ENCODE assay signal across 21 cellular contexts in the genomic region with DNA sequence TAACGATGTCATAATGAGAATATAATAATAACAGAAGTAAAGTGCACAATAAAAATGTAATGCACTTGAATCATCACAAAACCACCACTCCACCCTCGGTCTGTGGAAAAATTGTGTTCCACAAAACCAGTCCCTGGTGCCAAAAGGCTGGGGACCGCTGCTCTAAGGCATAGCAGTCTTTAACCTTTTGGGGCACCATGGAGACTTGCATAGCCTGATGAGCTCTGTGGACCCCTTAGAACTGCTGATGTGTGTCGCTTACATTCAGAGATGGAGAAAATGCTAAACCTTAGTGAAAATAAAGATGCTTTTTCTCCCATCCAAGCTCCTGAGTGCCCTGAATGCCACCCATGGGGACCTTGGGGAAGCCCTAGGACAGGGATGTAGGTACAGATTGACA.
DNase-seq lines count a peak whose midpoint lies in the region; ATAC-seq and TF ChIP-seq lines count a peak whose summit lies in the region.
"Had no signal": no experiment of that assay in that cellular context is flagged by ENCODE, and none has a peak within 500 bp of the region (broad histone marks: within the 10 kb centered on the region; RNA-seq: fewer than 3 reads in every experiment).

No MANE protein-coding gene starts in this region.

- no peak overlapping the region for H2BK120ac ChIP-seq in H9 (ENCODE audit: low read depth, low read length, poor library complexity, severe bottlenecking)

- no peaks in the 10 kb centered on the region for H3K9me3 ChIP-seq in H9 (ENCODE audit: control insufficient read depth, low read depth, low read length)
- H3K9me3 ChIP-seq in sigmoid colon, result no peaks in the 10 kb centered on the region
- H3K9me3 ChIP-seq: BE2C had no signal

- H4K5ac ChIP-seq in H9 (ENCODE audit: insufficient read length, low read depth, low read length), result no peak overlapping the region

- H3K4me2 ChIP-seq in GM23338 (no peak overlapping the region), H9 (ENCODE audit: insufficient read depth, insufficient read length, low read length) (no peak overlapping the region)

- no peak overlapping the region for H3K9ac ChIP-seq in H9 (ENCODE audit: extremely low read depth, insufficient read length, low read length)

- TF ChIP-seq POLR2A in sigmoid colon (IDR thresholded peaks at IDR 0.05), result no peak

- H2BK20ac ChIP-seq in H9 (ENCODE audit: low read depth, low read length, poor library complexity, severe bottlenecking), result no peak overlapping the region

- H3K27ac Mint-ChIP-seq in GM23338 (no peak overlapping the region), H9 (no peak overlapping the region), neural crest cell (ENCODE audit: unreplicated experiment) (peak overlapping the region; percentile 67)
- H3K27ac Mint-ChIP-seq: CD8-positive, alpha-beta memory T cell; IgD-negative memory B cell had no signal

- H3K27me3 ChIP-seq in GM23338 (ENCODE audit: insufficient read depth) (no peaks in the 10 kb centered on the region), H9 (ENCODE audit: insufficient read depth, low read length) (no peaks in the 10 kb centered on the region), sigmoid colon (peaks cover 0 to 57% (median 4%) of the 10 kb centered on the region in 3 donors)
- H3K27me3 ChIP-seq: BE2C had no signal

- H3K79me2 ChIP-seq in GM23338 (replicated peaks; ENCODE audit: insufficient read depth), result no peaks in the 10 kb centered on the region
- no peaks in the 10 kb centered on the region for H3K79me2 ChIP-seq in H9 (ENCODE audit: insufficient read depth, low read length)

- H3K4me3 ChIP-seq in GM23338, result no peak overlapping the region
- H3K4me3 ChIP-seq in sigmoid colon, result no peak overlapping the region
- H3K4me3 ChIP-seq: GM12878 had no signal

- no peak overlapping the region for H3K23ac ChIP-seq in H9 (ENCODE audit: insufficient read length, low read depth, low read length)

- no peak overlapping the region for H3K4me3 Mint-ChIP-seq in GM23338
- no peak overlapping the region for H3K4me3 Mint-ChIP-seq in H9
- no peak overlapping the region for H3K4me3 Mint-ChIP-seq in neural crest cell
- H3K4me3 Mint-ChIP-seq: CD4-positive, CD25-positive, alpha-beta regulatory T cell; CD8-positive, alpha-beta memory T cell had no signal

- DNase-seq in GM23338 (ENCODE audit: low spot score) (no peak), H9 (peak; percentile 12), neural crest cell (ENCODE audit: low read depth, low spot score) (no peak), sigmoid colon (peak; percentile 21), NCI-H2081 (lab: John Stamatoyannopoulos, UW) (no peak)
- no peak for DNase-seq in activated CD4-positive, alpha-beta T cell treated with anti-CD3 and anti-CD28 coated beads for 4 hours
- DNase-seq: ACHN; BE2C; C1 segment of cervical spinal cord; CD4-positive, CD25-positive, alpha-beta regulatory T cell; CD8-positive, alpha-beta memory T cell; COR-L47; DMS 273 treated with DMSO at 0.1 percent for 48 hours; DMS53; DND-41; EL; GOT3 had no signal

- H3K36me3 Mint-ChIP-seq in GM23338 (ENCODE audit: low read depth), result no peaks in the 10 kb centered on the region; the same call in 2 of the 3 replicates
- H3K36me3 Mint-ChIP-seq in H9 (ENCODE audit: insufficient read depth in 1 of 3, low read depth in 3 of 3), result no peaks in the 10 kb centered on the region; a peak in 1 of 7 replicates
- no peaks in the 10 kb centered on the region for H3K36me3 Mint-ChIP-seq in neural crest cell (ENCODE audit: low read depth)
- H3K36me3 Mint-ChIP-seq: CD4-positive, CD25-positive, alpha-beta regulatory T cell; CD8-positive, alpha-beta memory T cell; IgD-negative memory B cell had no signal

- no peaks in the 10 kb centered on the region for H3K79me1 ChIP-seq in H9 (ENCODE audit: insufficient read depth, low read depth, low read length, poor library complexity, severe bottlenecking)

- H3K36me3 ChIP-seq in GM23338 (ENCODE audit: insufficient read depth) (no peaks in the 10 kb centered on the region), sigmoid colon (no peaks in the 10 kb centered on the region)
- H3K36me3 ChIP-seq: BE2C had no signal

- H2BK15ac ChIP-seq in H9 (ENCODE audit: low read depth, low read length), result no peak overlapping the region

- H2AFZ ChIP-seq in GM23338 (0 out of 2 replicates have a peak overlapping the region, but pooled peaks have one; percentile 23), H9 (ENCODE audit: low read length) (no peak overlapping the region)

- H3K27me3 Mint-ChIP-seq in GM23338 (ENCODE audit: insufficient read depth, low read depth, poor library complexity), result peaks cover 11% of the 10 kb centered on the region
- H3K27me3 Mint-ChIP-seq in H9 (ENCODE audit: low read depth), result peaks cover 3% of the 10 kb centered on the region
- H3K27me3 Mint-ChIP-seq in neural crest cell (ENCODE audit: low read depth), result peaks cover 25% of the 10 kb centered on the region
- H3K27me3 Mint-ChIP-seq: CD4-positive, CD25-positive, alpha-beta regulatory T cell had no signal

- H3K23me2 ChIP-seq in H9 (ENCODE audit: insufficient read length, low read depth, low read length, poor library complexity, severe bottlenecking), result no peaks in the 10 kb centered on the region

- H4K20me1 ChIP-seq in GM23338 (replicated peaks; ENCODE audit: insufficient read depth) (no peaks in the 10 kb centered on the region), H9 (ENCODE audit: control insufficient read depth, insufficient read depth, insufficient read length) (no peaks in the 10 kb centered on the region)

- no peaks in the 10 kb centered on the region for H3K9me2 ChIP-seq in GM23338 (ENCODE audit: insufficient read depth)

- H3T11ph ChIP-seq in H9 (ENCODE audit: low read length), result no peak overlapping the region

- no peak overlapping the region for H3K56ac ChIP-seq in H9 (ENCODE audit: insufficient read length, low read depth, low read length)

- no peaks in the 10 kb centered on the region for H3F3A ChIP-seq in GM23338 (replicated peaks; ENCODE audit: low read depth)

- H3K9me3 Mint-ChIP-seq in GM23338 (no peaks in the 10 kb centered on the region; the same call in 2 of the 3 replicates), H9 (no peaks in the 10 kb centered on the region; a peak in 1 of 5 replicates), neural crest cell (no peaks in the 10 kb centered on the region)
- H3K9me3 Mint-ChIP-seq: CD4-positive, CD25-positive, alpha-beta regulatory T cell; CD8-positive, alpha-beta memory T cell; IgD-negative memory B cell had no signal

- no peak for TF ChIP-seq EP300 in sigmoid colon (IDR thresholded peaks at IDR 0.05)

- H2AK5ac ChIP-seq in H9 (ENCODE audit: insufficient read length, low read length), result no peak overlapping the region

- WGBS in H9 (ENCODE audit: extremely low coverage, insufficient read length, low lambda C conversion rate), result no CpG with 5 or more reads among the region's 4 CpGs
- WGBS in sigmoid colon, 2 donors, result 62 to 74% methylated on average over 4 of the region's 4 CpGs

- intact Hi-C loops in sigmoid colon (cut with DNase I), result no loop called here

- no peak overlapping the region for H3K27ac ChIP-seq in GM23338 (ENCODE audit: low read depth)
- no peak overlapping the region for H3K27ac ChIP-seq in H9 (ENCODE audit: insufficient read length, low read depth, low read length)
- H3K27ac ChIP-seq in sigmoid colon, result no peak overlapping the region

- H4K91ac ChIP-seq in H9 (ENCODE audit: insufficient read length, low read depth, low read length), result no peak overlapping the region

- no peak overlapping the region for H3K4ac ChIP-seq in H9 (ENCODE audit: low read depth, low read length)

- H3K14ac ChIP-seq in H9 (ENCODE audit: insufficient read depth, low read length), result no peak overlapping the region

- H2BK12ac ChIP-seq in H9 (ENCODE audit: insufficient read length, low read depth, low read length), result no peak overlapping the region

- no peak for ATAC-seq in GM23338
- ATAC-seq in GM18520 (IDR thresholded peaks at IDR 0.05; ENCODE audit: unreplicated experiment), result no peak
- ATAC-seq: GM12878, HepG2 had no signal

- no peak for TF ChIP-seq CTCF in GM23338 (conservative IDR thresholded peaks at IDR 0.05; ENCODE audit: low read depth in 2 of 2)
- no peak for TF ChIP-seq CTCF in H9 (conservative IDR thresholded peaks at IDR 0.05)
- no peak for TF ChIP-seq CTCF in neural crest cell (conservative IDR thresholded peaks at IDR 0.05)
- no peak for TF ChIP-seq CTCF in sigmoid colon (IDR thresholded peaks at IDR 0.05)

- H3K4me1 ChIP-seq in GM23338 (ENCODE audit: insufficient read depth) (peaks cover 9% of the 10 kb centered on the region), H9 (ENCODE audit: insufficient read depth, low read length) (peaks cover 4% of the 10 kb centered on the region; the same call in 1 of the 2 replicates), sigmoid colon (no peaks in the 10 kb centered on the region)

- no peak overlapping the region for H2BK5ac ChIP-seq in H9 (ENCODE audit: insufficient read length, low read length)

- no peak overlapping the region for H3K18ac ChIP-seq in H9 (ENCODE audit: insufficient read length, low read depth, low read length)

- H3K4me1 Mint-ChIP-seq in GM23338 (peaks cover 27% of the 10 kb centered on the region), H9 (peaks cover 31 to 36% of the 10 kb centered on the region in 2 experiments), neural crest cell (peaks cover 3% of the 10 kb centered on the region)

- H4K8ac ChIP-seq in H9 (replicated peaks; ENCODE audit: insufficient read length, low read depth, low read length), result no peak overlapping the region

TF ChIP-seq in GM23338, 12 proteins besides CTCF, POLR2A, EP300 and RAD21 (continues in another document):
- TF ChIP-seq JUNB (IDR thresholded peaks at IDR 0.05; ENCODE audit: unreplicated experiment) (no peak), EZH2phosphoT487 (IDR thresholded peaks at IDR 0.05; ENCODE audit: unreplicated experiment) (no peak), ZNF331 (CRISPR knock-in tag; IDR thresholded peaks at IDR 0.05; ENCODE audit: low read depth) (no peak), POLR2AphosphoS5 (IDR thresholded peaks at IDR 0.05; ENCODE audit: low read depth) (no peak), CREB1 (CRISPR knock-in tag; IDR thresholded peaks at IDR 0.05; ENCODE audit: low read depth) (no peak), EZH2 (IDR thresholded peaks at IDR 0.05; ENCODE audit: low read depth, unreplicated experiment) (no peak)

Comparison
In these comparisons a context has a peak if more than half of its experiments do, and no peak if none do; other contexts are left out.
1. DNase-seq: peak in H9 (single experiment) and sigmoid colon (single experiment); none in GM23338 (single experiment), neural crest cell (single experiment), NCI-H2081 (0 of 2) and activated CD4-positive, alpha-beta T cell treated with anti-CD3 and anti-CD28 coated beads for 4 hours (0 of 2).